Comparison of ENCODE assay signal across 13 cellular contexts in the genomic region with DNA sequence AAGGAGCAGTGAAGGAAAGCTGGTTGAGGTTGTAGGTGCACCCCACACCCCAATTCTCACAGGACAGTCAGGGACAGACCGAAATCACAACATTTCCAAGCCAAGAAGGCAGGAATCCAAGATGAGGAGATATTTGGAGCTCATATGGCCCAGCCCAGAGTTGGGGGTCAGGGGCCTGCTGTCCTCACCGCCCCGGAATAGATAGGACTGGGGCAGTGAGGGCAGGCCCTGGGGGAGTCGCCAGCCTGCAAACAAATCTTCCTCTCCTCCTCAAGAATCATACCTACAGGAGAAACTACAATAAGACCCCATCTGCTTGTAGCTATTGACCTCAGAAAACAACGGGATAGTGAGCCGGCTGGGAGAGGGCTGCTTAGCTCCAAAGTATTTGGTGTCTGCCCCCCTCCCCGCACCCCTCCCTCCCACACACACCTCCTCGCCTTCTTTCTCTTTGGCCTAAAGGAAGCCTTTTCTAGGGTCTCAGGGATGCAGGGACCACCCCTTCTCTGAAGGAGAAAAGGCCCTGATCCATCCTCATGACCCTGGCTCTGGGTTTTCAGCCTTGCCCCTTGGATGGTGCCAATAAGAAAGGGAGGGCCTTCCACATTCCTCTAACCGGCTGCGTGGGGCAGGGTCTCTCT. TPM values are rescaled to one million over a fixed set of nuclear protein-coding genes. Genes with fewer than 3 reads are reported as not detected.
DNase-seq lines count a peak whose midpoint lies in the region; TF ChIP-seq lines count a peak whose summit lies in the region.
"Had no signal": no experiment of that assay in that cellular context is flagged by ENCODE, and none has a peak within 500 bp of the region (broad histone marks: within the 10 kb centered on the region; RNA-seq: fewer than 3 reads in every experiment).

No MANE protein-coding gene starts in this region.

- no peak overlapping the region for H4K8ac ChIP-seq in mesenchymal stem cell (ENCODE audit: low read length)

- no peak overlapping the region for H4K91ac ChIP-seq in mesenchymal stem cell (ENCODE audit: low read length)

- intact Hi-C loops in activated CD4-positive, alpha-beta T cell treated with anti-CD3 and anti-CD28 coated beads, Interleukin-2, amount 10 ng/mL, durations not matched to agents 24 days and 14 days (cut with micrococcal nuclease), result no loop called here
- intact Hi-C loops in OCI-LY7 (cut with micrococcal nuclease; ENCODE audit: unreplicated experiment), result no loop called here

- H3K9me3 ChIP-seq in adipocyte (ENCODE audit: control insufficient read depth, low read length), result no peaks in the 10 kb centered on the region
- no peaks in the 10 kb centered on the region for H3K9me3 ChIP-seq in mesenchymal stem cell (ENCODE audit: control insufficient read depth, low read length)
- no peaks in the 10 kb centered on the region for H3K9me3 ChIP-seq in skeletal muscle tissue (ENCODE audit: control insufficient read depth in 3 of 3, low read length in 3 of 3)
- no peaks in the 10 kb centered on the region for H3K9me3 ChIP-seq in OCI-LY7 (ENCODE audit: low read length)
- H3K9me3 ChIP-seq: uterus had no signal

- H3K27ac Mint-ChIP-seq in activated CD4-positive, alpha-beta T cell treated with anti-CD3 and anti-CD28 coated beads, Interleukin-2, amount 10 ng/mL, durations not matched to agents 24 days and 14 days, result no peak overlapping the region
- H3K27ac Mint-ChIP-seq in chondrocyte (ENCODE audit: unreplicated experiment), result no peak overlapping the region
- H3K27ac Mint-ChIP-seq: activated CD8-positive, alpha-beta T cell treated with anti-CD3 and anti-CD28 coated beads for 36 hours had no signal

- H3K79me2 ChIP-seq in OCI-LY7 (ENCODE audit: insufficient read depth, low read depth, low read length), result no peaks in the 10 kb centered on the region

- TF ChIP-seq CTCF in chondrocyte (IDR thresholded peaks at IDR 0.05) (no peak), OCI-LY7 (conservative IDR thresholded peaks at IDR 0.05; ENCODE audit: low read length) (no peak)

- no peaks in the 10 kb centered on the region for H3K79me1 ChIP-seq in mesenchymal stem cell (replicated peaks; ENCODE audit: low read length, poor library complexity, severe bottlenecking)

- H2BK120ac ChIP-seq in mesenchymal stem cell (ENCODE audit: low read depth, low read length), result no peak overlapping the region

- H3K9me3 Mint-ChIP-seq in activated CD4-positive, alpha-beta T cell treated with anti-CD3 and anti-CD28 coated beads, Interleukin-2, amount 10 ng/mL, durations not matched to agents 24 days and 14 days, result peaks cover 3% of the 10 kb centered on the region
- no peaks in the 10 kb centered on the region for H3K9me3 Mint-ChIP-seq in chondrocyte (ENCODE audit: low read depth)
- H3K9me3 Mint-ChIP-seq: activated CD8-positive, alpha-beta T cell treated with anti-CD3 and anti-CD28 coated beads for 36 hours had no signal

- no peak overlapping the region for H3K4me2 ChIP-seq in mesenchymal stem cell (ENCODE audit: low read length, poor library complexity, severe bottlenecking)
- H3K4me2 ChIP-seq in OCI-LY7 (ENCODE audit: low read length), result no peak overlapping the region

- H3K27ac ChIP-seq in mesenchymal stem cell (ENCODE audit: low read length, poor library complexity, severe bottlenecking) (no peak overlapping the region), skeletal muscle tissue (ENCODE audit: low read depth, low read length) (peak overlapping the region; percentile 65), OCI-LY7 (ENCODE audit: low read depth, low read length, poor library complexity, severe bottlenecking) (no peak overlapping the region)
- H3K27ac ChIP-seq: uterus had no signal

- no peaks in the 10 kb centered on the region for H4K20me1 ChIP-seq in OCI-LY7 (ENCODE audit: insufficient read depth, low read length)

- H3K27me3 ChIP-seq in adipocyte (replicated peaks; ENCODE audit: control insufficient read depth, insufficient read depth, low read length), result no peaks in the 10 kb centered on the region
- peaks cover 0 to 92% of the 10 kb centered on the region in 2 experiments for H3K27me3 ChIP-seq in mesenchymal stem cell (ENCODE audit: control insufficient read depth in 1 of 2, insufficient read depth in 1 of 2, low read length in 2 of 2)
- H3K27me3 ChIP-seq in skeletal muscle tissue (ENCODE audit: control insufficient read depth in 3 of 3, insufficient read depth in 3 of 3, low read length in 3 of 3), result peaks cover 17 to 45% (median 33%) of the 10 kb centered on the region in 3 donors

- DNase-seq in activated CD4-positive, alpha-beta T cell treated with anti-CD3 and anti-CD28 coated beads for 1 hour, result peak; percentile 3
- DNase-seq in activated CD4-positive, alpha-beta T cell treated with anti-CD3 and anti-CD28 coated beads, Interleukin-2, amount 10 ng/mL, durations not matched to agents 24 days and 14 days, result no peak
- DNase-seq in adipocyte (ENCODE audit: low read depth), result no peak
- DNase-seq in mesenchymal stem cell, result no peak
- no peak for DNase-seq in chondrocyte (ENCODE audit: low spot score)
- DNase-seq in OCI-LY7 (ENCODE audit: low spot score), result no peak
- DNase-seq in RPMI8226, result no peak
- DNase-seq: 8988T; activated CD8-positive, alpha-beta T cell treated with anti-CD3 and anti-CD28 coated beads for 36 hours; stimulated activated CD4-positive, alpha-beta T cell treated with anti-CD3 and anti-CD28 coated beads, Interleukin-4, amount 100 ng/mL, for 24 hours; uterus had no signal

- POLR2A ChIA-PET in OCI-LY7 (lab: Charles Lee), result no interaction called here

- no peak overlapping the region for H3K4me3 Mint-ChIP-seq in activated CD4-positive, alpha-beta T cell treated with anti-CD3 and anti-CD28 coated beads, Interleukin-2, amount 10 ng/mL, durations not matched to agents 24 days and 14 days
- H3K4me3 Mint-ChIP-seq in chondrocyte (ENCODE audit: unreplicated experiment), result no peak overlapping the region

- H2BK12ac ChIP-seq in mesenchymal stem cell (ENCODE audit: low read length in 2 of 2), result no peak overlapping the region

- no TSS peak for BruUV-seq in OCI-LY7 (replicated peaks; lab: Mats Ljungman, UMichigan)

- H2BK15ac ChIP-seq in mesenchymal stem cell (ENCODE audit: low read depth, poor library complexity, severe bottlenecking), result no peak overlapping the region

- H3K23ac ChIP-seq in mesenchymal stem cell (ENCODE audit: low read length in 2 of 2), result no peak overlapping the region

- peaks cover 75% of the 10 kb centered on the region for H3K27me3 Mint-ChIP-seq in activated CD4-positive, alpha-beta T cell treated with anti-CD3 and anti-CD28 coated beads, Interleukin-2, amount 10 ng/mL, durations not matched to agents 24 days and 14 days
- peaks cover 79% of the 10 kb centered on the region for H3K27me3 Mint-ChIP-seq in chondrocyte (ENCODE audit: low read depth)

- H3K4me3 ChIP-seq in adipocyte (ENCODE audit: low read length), result peak overlapping the region; percentile 94
- H3K4me3 ChIP-seq in mesenchymal stem cell (ENCODE audit: insufficient read depth in 1 of 2, low read depth in 1 of 2, low read length in 2 of 2), result peak overlapping the region in 1 of 2 experiments; percentile 89
- H3K4me3 ChIP-seq in skeletal muscle tissue (ENCODE audit: low read length in 3 of 3), result peak overlapping the region; percentile 54 to 82 (median 78)
- H3K4me3 ChIP-seq in OCI-LY7 (ENCODE audit: low read depth, low read length, poor library complexity, severe bottlenecking), result no peak overlapping the region

- H3K4me1 ChIP-seq in adipocyte (ENCODE audit: control insufficient read depth, insufficient read depth, low read length) (peaks cover 42% of the 10 kb centered on the region), mesenchymal stem cell (ENCODE audit: control insufficient read depth, insufficient read depth, low read depth, low read length) (peaks cover 29% of the 10 kb centered on the region), skeletal muscle tissue (ENCODE audit: control insufficient read depth in 3 of 3, insufficient read depth in 3 of 3, low read length in 3 of 3) (peaks cover 20 to 28% (median 23%) of the 10 kb centered on the region in 3 donors), OCI-LY7 (ENCODE audit: insufficient read depth, low read length, poor library complexity, severe bottlenecking) (no peaks in the 10 kb centered on the region)

- H3K4ac ChIP-seq in mesenchymal stem cell (ENCODE audit: low read depth in 1 of 2, low read length in 2 of 2), result no peak overlapping the region

- H3K14ac ChIP-seq in mesenchymal stem cell (ENCODE audit: low read length in 2 of 2), result no peak overlapping the region

- no peak overlapping the region for H2BK5ac ChIP-seq in mesenchymal stem cell (ENCODE audit: low read depth, low read length, poor library complexity, severe bottlenecking)

- H3K36me3 ChIP-seq in adipocyte (ENCODE audit: control insufficient read depth, insufficient read depth, low read length, severe bottlenecking) (peaks cover 35% of the 10 kb centered on the region), mesenchymal stem cell (ENCODE audit: control insufficient read depth in 1 of 2, insufficient read depth in 2 of 2, low read depth in 1 of 2, low read length in 2 of 2) (peaks cover 0 to 29% of the 10 kb centered on the region in 2 experiments), skeletal muscle tissue (ENCODE audit: control insufficient read depth in 3 of 3, insufficient read depth in 3 of 3, low read length in 3 of 3) (peaks cover 0 to 3% (median 0%) of the 10 kb centered on the region in 3 donors), OCI-LY7 (ENCODE audit: insufficient read depth, low read length) (no peaks in the 10 kb centered on the region)
- H3K36me3 ChIP-seq: uterus had no signal

- H3K36me3 Mint-ChIP-seq in activated CD4-positive, alpha-beta T cell treated with anti-CD3 and anti-CD28 coated beads, Interleukin-2, amount 10 ng/mL, durations not matched to agents 24 days and 14 days (ENCODE audit: low read depth), result peaks cover 3% of the 10 kb centered on the region
- H3K36me3 Mint-ChIP-seq in chondrocyte (ENCODE audit: low read depth), result peaks cover 1% of the 10 kb centered on the region

- H3K9me2 ChIP-seq in OCI-LY7 (ENCODE audit: insufficient read depth, low read length), result no peaks in the 10 kb centered on the region

- H2AFZ ChIP-seq in mesenchymal stem cell (ENCODE audit: low read depth, low read length) (no peak overlapping the region), OCI-LY7 (ENCODE audit: low read length) (no peak overlapping the region)

- H3K18ac ChIP-seq in mesenchymal stem cell (ENCODE audit: low read depth in 1 of 2, low read length in 2 of 2), result no peak overlapping the region

- WGBS in mesenchymal stem cell, result 8% methylated on average over 9 of the region's 10 CpGs

- CTCF ChIA-PET in OCI-LY7 (lab: Charles Lee; ENCODE audit: unreplicated experiment), result no interaction called here

- H3K4me1 Mint-ChIP-seq in activated CD4-positive, alpha-beta T cell treated with anti-CD3 and anti-CD28 coated beads, Interleukin-2, amount 10 ng/mL, durations not matched to agents 24 days and 14 days, result peaks cover 5% of the 10 kb centered on the region
- peaks cover 20% of the 10 kb centered on the region for H3K4me1 Mint-ChIP-seq in chondrocyte (ENCODE audit: low read depth)

- H2AK5ac ChIP-seq in mesenchymal stem cell (ENCODE audit: low read length, severe bottlenecking), result no peak overlapping the region

- H3K9ac ChIP-seq in adipocyte (ENCODE audit: low read length), result peak overlapping the region; percentile 99
- H3K9ac ChIP-seq in mesenchymal stem cell (ENCODE audit: low read length), result peak overlapping the region; percentile 98
- peak overlapping the region; percentile 29 to 87 (median 82) for H3K9ac ChIP-seq in skeletal muscle tissue (ENCODE audit: low read depth in 1 of 3, low read length in 3 of 3)

RNA-seq across cellular contexts. Expression of a gene that starts 3.8 kb away (rescaled TPM):
- total RNA-seq in activated CD4-positive, alpha-beta T cell treated with anti-CD3 and anti-CD28 coated beads, Interleukin-2, amount 10 ng/mL, durations not matched to agents 24 days and 14 days, result not detected in 2 replicates
- not detected for polyA plus RNA-seq in mesenchymal stem cell (2013, experiment 1 of 2)
- not detected for polyA plus RNA-seq in mesenchymal stem cell (2013, experiment 2 of 2)
- total RNA-seq in skeletal muscle tissue (4.2 TPM), chondrocyte (not detected in 3 replicates), OCI-LY7 (2022) (not detected in 2 replicates)
- not detected in 2 replicates for total RNA-seq in OCI-LY7 (2014; rRNA removed; shearing (Covaris generic))
- total RNA-seq: activated CD8-positive, alpha-beta T cell treated with anti-CD3 and anti-CD28 coated beads for 36 hours; kidney epithelial cell; uterus had no signal
